ENCODE assay signal across 1 cellular context in genomic region chr9:69186841-69187611, GRCh38.
TF ChIP-seq lines count a peak whose summit lies in the region.

No MANE protein-coding gene starts in this region.

TF ChIP-seq in K562, 482 proteins besides CTCF, POLR2A, EP300 and RAD21 (continued from another document and continues in another):
- TF ChIP-seq PREB (CRISPR knock-in tag; IDR thresholded peaks at IDR 0.05) (no peak), ZNF431 (CRISPR knock-in tag; IDR thresholded peaks at IDR 0.05) (no peak), ZFP30 (CRISPR knock-in tag; IDR thresholded peaks at IDR 0.05; ENCODE audit: borderline replicate concordance) (no peak), NCOA1 (IDR thresholded peaks at IDR 0.05; ENCODE audit: low read depth) (peak; percentile 45; the same call in 1 of the 2 replicates), ZNF274 (IDR thresholded peaks at IDR 0.05; ENCODE audit: borderline replicate concordance, low read depth, low read length) (no peak), KAT2B (IDR thresholded peaks at IDR 0.05; ENCODE audit: low read depth, low read length) (no peak), ZBTB33 (CRISPR knock-in tag; IDR thresholded peaks at IDR 0.05) (0 out of 2 replicates have a peak, but pooled peaks have one; percentile 18), UBTF (IDR thresholded peaks at IDR 0.05; ENCODE audit: borderline replicate concordance in 1 of 2, low read depth in 2 of 2, low read length in 2 of 2) (no peak), SIRT6 (IDR thresholded peaks at IDR 0.05; ENCODE audit: low read depth, low read length) (no peak), ZNF253 (CRISPR knock-in tag; conservative IDR thresholded peaks at IDR 0.05) (no peak), HDAC3 (IDR thresholded peaks at IDR 0.05; ENCODE audit: borderline replicate concordance, partially characterized antibody) (peak; percentile 69), ARID1B (IDR thresholded peaks at IDR 0.05) (peak; percentile 89), MBD1 (CRISPR knock-in tag; IDR thresholded peaks at IDR 0.05) (no peak), MCM2 (IDR thresholded peaks at IDR 0.05; ENCODE audit: low read depth) (no peak), ZNF592 (IDR thresholded peaks at IDR 0.05) (peak; percentile 74; the same call in 1 of the 2 replicates), MEF2D (tag; conservative IDR thresholded peaks at IDR 0.05; ENCODE audit: low read depth) (no peak), SP2 (IDR thresholded peaks at IDR 0.05; ENCODE audit: extremely low read depth, low read depth, low read length, poor library complexity, severe bottlenecking) (no peak), MAFK (IDR thresholded peaks at IDR 0.05; ENCODE audit: low read length) (0 out of 2 replicates have a peak, but pooled peaks have one; percentile 17), ZEB2 (IDR thresholded peaks at IDR 0.05) (no peak), MYNN (IDR thresholded peaks at IDR 0.05) (no peak), MYNN (CRISPR knock-in tag; IDR thresholded peaks at IDR 0.05) (no peak), HMBOX1 (IDR thresholded peaks at IDR 0.05) (peak; percentile 79), THRB (CRISPR knock-in tag; conservative IDR thresholded peaks at IDR 0.05) (no peak), DNMT1 (IDR thresholded peaks at IDR 0.05) (no peak), ZNF655 (CRISPR knock-in tag; IDR thresholded peaks at IDR 0.05) (no peak), SIN3A (IDR thresholded peaks at IDR 0.05; ENCODE audit: borderline replicate concordance in 2 of 2, control insufficient read depth in 1 of 2, low read depth in 2 of 2, low read length in 2 of 2) (no peak), PRDM10 (IDR thresholded peaks at IDR 0.05; ENCODE audit: partially characterized antibody) (no peak), FOXM1 (IDR thresholded peaks at IDR 0.05; ENCODE audit: low read depth) (peak; percentile 57; the same call in 1 of the 2 replicates), FOXM1 (CRISPR knock-in tag; IDR thresholded peaks at IDR 0.05; ENCODE audit: low read depth) (no peak), KHSRP (IDR thresholded peaks at IDR 0.05) (no peak), FOXP1 (CRISPR knock-in tag; IDR thresholded peaks at IDR 0.05) (no peak), NR3C1 (CRISPR knock-in tag; IDR thresholded peaks at IDR 0.05) (no peak), ZNF224 (CRISPR knock-in tag; IDR thresholded peaks at IDR 0.05) (no peak), ZBTB2 (IDR thresholded peaks at IDR 0.05) (0 out of 2 replicates have a peak, but pooled peaks have one; percentile 8), RUNX1 (IDR thresholded peaks at IDR 0.05; ENCODE audit: low read depth) (no peak)
